In genomic region chr12:105347486-105347885, GRCh38 we compare ENCODE assay signal across 19 cellular contexts.
"Had no signal": no experiment of that assay in that cellular context is flagged by ENCODE, and none has a peak within 500 bp of the region (broad histone marks: within the 10 kb centered on the region; RNA-seq: fewer than 3 reads in every experiment).

No MANE protein-coding gene starts in this region.

- H3K9me3 Mint-ChIP-seq: activated CD4-positive, alpha-beta memory T cell treated with anti-CD3 and anti-CD28 coated beads, Interleukin-2, amount 10 ng/mL, durations not matched to agents 7 days and 5 days; activated naive CD8-positive, alpha-beta T cell treated with anti-CD3 and anti-CD28 coated beads for 36 hours had no signal

- H3K36me3 ChIP-seq: esophagus squamous epithelium, gastrocnemius medialis, left ventricle myocardium inferior, sigmoid colon, transverse colon, uterus had no signal

- H3K27me3 ChIP-seq: esophagus squamous epithelium, gastrocnemius medialis, sigmoid colon, transverse colon, uterus had no signal

- ATAC-seq: activated CD4-positive, CD25-positive, alpha-beta regulatory T cell treated with anti-CD3 and anti-CD28 coated beads, Interleukin-2, amount 50 U/mL, for 24 hours; gastrocnemius medialis; naive thymus-derived CD4-positive, alpha-beta T cell; stimulated activated naive B cell treated with anti-CD40 and anti-IgM and Interleukin-4, amounts not matched to agents 10 μg/mL and 1 μg/mL and 100 μg/mL, for 72 hours had no signal

- H3K4me3 Mint-ChIP-seq: activated CD4-positive, alpha-beta memory T cell treated with anti-CD3 and anti-CD28 coated beads, Interleukin-2, amount 10 ng/mL, durations not matched to agents 7 days and 5 days; activated CD4-positive, alpha-beta T cell treated with anti-CD3 and anti-CD28 coated beads, Interleukin-2, amount 10 ng/mL, durations not matched to agents 24 days and 14 days; activated naive CD8-positive, alpha-beta T cell treated with anti-CD3 and anti-CD28 coated beads for 36 hours; naive thymus-derived CD4-positive, alpha-beta T cell; stimulated activated naive B cell treated with anti-CD40 and anti-IgM and Interleukin-4, amounts not matched to agents 10 μg/mL and 1 μg/mL and 100 μg/mL, for 72 hours had no signal

- H3K9me3 ChIP-seq: esophagus squamous epithelium, gastrocnemius medialis, left ventricle myocardium inferior, sigmoid colon, transverse colon, uterus had no signal

- H3K27ac ChIP-seq: coronary artery, esophagus squamous epithelium, gastrocnemius medialis, left ventricle myocardium inferior, sigmoid colon, transverse colon, uterus had no signal

- H3K4me2 ChIP-seq: smooth muscle cell had no signal

- DNase-seq: activated CD4-positive, alpha-beta memory T cell treated with anti-CD3 and anti-CD28 coated beads, Interleukin-2, amount 10 ng/mL, durations not matched to agents 7 days and 5 days; activated CD4-positive, alpha-beta T cell treated with anti-CD3 and anti-CD28 coated beads, Interleukin-2, amount 10 ng/mL, durations not matched to agents 24 days and 14 days; activated naive CD4-positive, alpha-beta T cell; activated naive CD8-positive, alpha-beta T cell treated with anti-CD3 and anti-CD28 coated beads for 36 hours; esophagus squamous epithelium; gastrocnemius medialis; hippocampal formation; left ventricle myocardium inferior; naive thymus-derived CD4-positive, alpha-beta T cell; sigmoid colon; stimulated activated CD4-positive, alpha-beta T cell treated with anti-CD3 and anti-CD28 coated beads, Interleukin-15, amount 100 ng/mL, for 24 hours; stimulated activated CD4-positive, alpha-beta T cell treated with anti-CD3 and anti-CD28 coated beads, Interleukin-2, amount 100 ng/mL, for 48 hours; stimulated activated CD8-positive, alpha-beta memory T cell treated with anti-CD3 and anti-CD28 coated beads, Interleukin-4, amount 100 ng/mL, for 48 hours; stimulated activated naive B cell treated with anti-CD40 and anti-IgM and Interleukin-4, amounts not matched to agents 10 μg/mL and 1 μg/mL and 100 μg/mL, for 72 hours; transverse colon; uterus had no signal

- H3K4me1 ChIP-seq: sigmoid colon, transverse colon, uterus had no signal

- H3K4me3 ChIP-seq: coronary artery, esophagus squamous epithelium, gastrocnemius medialis, left ventricle myocardium inferior, sigmoid colon, smooth muscle cell, transverse colon, uterus had no signal

- H3K27ac Mint-ChIP-seq: activated CD4-positive, alpha-beta memory T cell treated with anti-CD3 and anti-CD28 coated beads, Interleukin-2, amount 10 ng/mL, durations not matched to agents 7 days and 5 days; activated CD4-positive, alpha-beta T cell treated with anti-CD3 and anti-CD28 coated beads, Interleukin-2, amount 10 ng/mL, durations not matched to agents 24 days and 14 days; activated naive CD8-positive, alpha-beta T cell treated with anti-CD3 and anti-CD28 coated beads for 36 hours; stimulated activated naive B cell treated with anti-CD40 and anti-IgM and Interleukin-4, amounts not matched to agents 10 μg/mL and 1 μg/mL and 100 μg/mL, for 72 hours had no signal

- H3K27me3 Mint-ChIP-seq: activated CD4-positive, alpha-beta memory T cell treated with anti-CD3 and anti-CD28 coated beads, Interleukin-2, amount 10 ng/mL, durations not matched to agents 7 days and 5 days; activated CD4-positive, alpha-beta T cell treated with anti-CD3 and anti-CD28 coated beads, Interleukin-2, amount 10 ng/mL, durations not matched to agents 24 days and 14 days; naive thymus-derived CD4-positive, alpha-beta T cell; stimulated activated naive B cell treated with anti-CD40 and anti-IgM and Interleukin-4, amounts not matched to agents 10 μg/mL and 1 μg/mL and 100 μg/mL, for 72 hours had no signal
